In genomic region chr6:101181006-101181405, GRCh38 we compare ENCODE assay signal across 32 cellular contexts.
"Had no signal": no experiment of that assay in that cellular context is flagged by ENCODE, and none has a peak within 500 bp of the region (broad histone marks: within the 10 kb centered on the region; RNA-seq: fewer than 3 reads in every experiment).

No MANE protein-coding gene starts in this region.

- H3K27ac ChIP-seq: adrenal gland, body of pancreas, cardiac muscle cell, esophagus muscularis mucosa, foreskin keratinocyte, gastrocnemius medialis, heart left ventricle had no signal

- H3K27me3 ChIP-seq: adrenal gland, body of pancreas, cardiac muscle cell, esophagus muscularis mucosa, foreskin keratinocyte, gastrocnemius medialis, heart left ventricle had no signal

- H3K9me3 ChIP-seq: adrenal gland, body of pancreas, esophagus muscularis mucosa, gastrocnemius medialis, heart left ventricle had no signal

- H3K4me1 ChIP-seq: adrenal gland, body of pancreas, esophagus muscularis mucosa, foreskin keratinocyte, gastrocnemius medialis had no signal

- H3K4me3 ChIP-seq: adrenal gland, body of pancreas, cardiac muscle cell, esophagus muscularis mucosa, gastrocnemius medialis, heart left ventricle had no signal

- DNase-seq: activated CD4-positive, alpha-beta T cell treated with anti-CD3 and anti-CD28 coated beads for 1 hour; activated CD4-positive, alpha-beta T cell treated with anti-CD3 and anti-CD28 coated beads for 4 hours; activated CD4-positive, alpha-beta T cell treated with anti-CD3 and anti-CD28 coated beads, Interleukin-2, amount 10 ng/mL, durations not matched to agents 7 days and 5 days; activated CD4-positive, alpha-beta T cell treated with anti-CD3 and anti-CD28 coated beads, Interleukin-2, amount 50 U/mL, for 48 hours; activated CD8-positive, alpha-beta memory T cell treated with anti-CD3 and anti-CD28 coated beads, Interleukin-2, amount 10 ng/mL, durations not matched to agents 7 days and 5 days; activated CD8-positive, alpha-beta memory T cell treated with anti-CD3 and anti-CD28 coated beads, Interleukin-2, amount 50 U/mL, for 4 hours; activated CD8-positive, alpha-beta T cell treated with anti-CD3 and anti-CD28 coated beads for 36 hours; activated effector memory CD4-positive, alpha-beta T cell treated with anti-CD3 and anti-CD28 coated beads, Interleukin-2, amount 50 U/mL, for 16 hours; activated naive CD4-positive, alpha-beta T cell treated with anti-CD3 and anti-CD28 coated beads for 36 hours; activated naive CD8-positive, alpha-beta T cell treated with anti-CD3 and anti-CD28 coated beads for 36 hours; activated naive CD8-positive, alpha-beta T cell treated with anti-CD3 and anti-CD28 coated beads, Interleukin-2, amount 50 U/mL, for 24 hours; activated T-cell treated with anti-CD3 and anti-CD28 coated beads, Interleukin-2, amount 50 U/mL, for 1 hour; activated T-cell treated with anti-CD3 and anti-CD28 coated beads, Interleukin-2, amount 50 U/mL, for 48 hours; adrenal gland; amygdala; aorta; body of pancreas; central memory CD4-positive, alpha-beta T cell; cortex of kidney; dermis blood vessel endothelial cell; effector CD4-positive, alpha-beta T cell; effector memory CD8-positive, alpha-beta T cell; erythroblast; foreskin keratinocyte; gastrocnemius medialis; glutamatergic neuron; heart left ventricle; hypothalamus; T-helper 2 cell had no signal

- H3K36me3 ChIP-seq: adrenal gland, cardiac muscle cell, esophagus muscularis mucosa, gastrocnemius medialis, heart left ventricle had no signal

- ATAC-seq: activated CD8-positive, alpha-beta memory T cell treated with anti-CD3 and anti-CD28 coated beads, Interleukin-2, amount 10 ng/mL, durations not matched to agents 7 days and 5 days; activated CD8-positive, alpha-beta T cell treated with anti-CD3 and anti-CD28 coated beads for 36 hours; activated naive CD8-positive, alpha-beta T cell treated with anti-CD3 and anti-CD28 coated beads, Interleukin-2, amount 50 U/mL, for 24 hours; body of pancreas; effector memory CD8-positive, alpha-beta T cell; foreskin keratinocyte; gastrocnemius medialis; heart left ventricle; WTC11 had no signal
